ENCODE assay signal across 7 cellular contexts in the genomic region with DNA sequence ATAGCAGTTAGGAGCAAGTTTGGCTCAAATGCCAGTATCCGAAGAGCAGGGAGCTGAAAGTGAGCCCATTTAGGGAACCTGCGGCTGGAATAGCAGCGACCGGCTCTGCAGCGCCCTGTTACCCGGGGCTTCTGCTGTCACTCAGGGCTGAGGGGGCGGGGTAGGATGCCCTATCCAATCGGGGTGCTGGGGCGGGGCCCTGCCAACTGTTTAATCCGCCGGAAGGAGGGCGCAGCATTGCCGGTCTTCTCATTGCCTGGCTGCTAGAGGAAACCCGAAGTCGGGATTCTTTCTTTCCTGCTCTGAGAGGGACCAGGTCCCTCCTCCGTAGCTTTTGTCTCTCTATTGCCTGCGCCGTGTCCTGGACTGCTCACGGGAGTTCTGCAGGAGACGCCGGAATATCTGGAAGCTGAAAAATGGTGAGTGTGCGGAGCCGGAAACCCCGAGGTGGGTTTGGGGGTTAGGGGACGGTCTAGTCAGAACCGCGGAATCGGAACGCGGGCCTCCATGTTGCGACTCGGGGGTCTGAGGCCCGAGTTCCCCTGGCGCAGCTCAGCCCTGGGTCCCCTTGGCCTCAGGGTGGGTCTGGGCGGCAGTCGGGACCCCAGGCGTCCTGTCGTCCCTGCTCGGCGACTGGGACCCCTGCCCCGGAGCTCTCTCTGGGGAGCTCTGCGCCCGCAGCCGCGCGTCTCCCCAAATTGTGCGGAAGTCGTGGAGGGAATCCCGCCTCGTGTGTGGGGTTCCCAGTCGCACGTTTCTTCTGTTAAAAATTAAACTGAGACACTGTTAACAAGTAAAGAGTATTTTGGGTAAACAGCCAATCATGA. TPM values are rescaled to one million over a fixed set of nuclear protein-coding genes. Genes with fewer than 3 reads are reported as not detected.
DNase-seq lines count a peak whose midpoint lies in the region; ATAC-seq and TF ChIP-seq lines count a peak whose summit lies in the region.

No MANE protein-coding gene starts in this region.

- H3K4me1 Mint-ChIP-seq in chondrocyte (ENCODE audit: low read depth): peaks cover 13% of the 10 kb centered on the region

- no peaks in the 10 kb centered on the region for H3K36me3 Mint-ChIP-seq in chondrocyte (ENCODE audit: low read depth)

- peak; percentile 77 for TF ChIP-seq POLR2A in GM18526 (IDR thresholded peaks at IDR 0.05; ENCODE audit: extremely low read depth, insufficient read length)

- H3K27ac Mint-ChIP-seq in chondrocyte (ENCODE audit: unreplicated experiment): peak overlapping the region; percentile 98

- DNase-seq in NCI-H446 (lab: John Stamatoyannopoulos, UW) (peak; percentile 86 to 93), chondrocyte (ENCODE audit: low spot score) (peak; percentile 98), left colon (peak; percentile 98 to 99)
- peak; percentile 83 for DNase-seq in activated CD4-positive, alpha-beta T cell treated with anti-CD3 and anti-CD28 coated beads for 1 hour
- DNase-seq in stimulated activated CD4-positive, alpha-beta T cell treated with anti-CD3 and anti-CD28 coated beads, Interleukin-1b, Interleukin-23, amount 100 ng/mL, for 24 hours (ENCODE audit: low read depth in 4 of 4, low spot score in 1 of 4): peak; percentile 82 to 96 (median 90)

- no peaks in the 10 kb centered on the region for H3K27me3 Mint-ChIP-seq in chondrocyte (ENCODE audit: low read depth)

- H3K9me3 Mint-ChIP-seq in chondrocyte (ENCODE audit: low read depth): peaks cover 3% of the 10 kb centered on the region

- peak overlapping the region; percentile 98 for H3K4me3 Mint-ChIP-seq in chondrocyte (ENCODE audit: unreplicated experiment)

- TF ChIP-seq CTCF in chondrocyte (IDR thresholded peaks at IDR 0.05): no peak

- ATAC-seq in HG03108 (IDR thresholded peaks at IDR 0.05; ENCODE audit: unreplicated experiment): peak; percentile 76
- ATAC-seq in left colon: peak; percentile 99

- intact Hi-C loops in left colon (cut with DNase I, micrococcal nuclease): loop anchor here in 1 of 2 donors (5.0 kb wide), 1 partner anchor 190 kb away; a partner anchor contains a TSS

RNA-seq across cellular contexts. Expression of a gene that starts 22.8 kb away (rescaled TPM):
- total RNA-seq in chondrocyte (1.1 to 3.5 TPM (median 2.7 TPM) in 3 replicates), left colon (1 to 10 TPM; 6.0 to 7.8 TPM)

RNA-seq across cellular contexts. Expression of a gene that starts 47.9 kb away (rescaled TPM):
- total RNA-seq in chondrocyte: 4.1 to 6.8 TPM (median 6.0 TPM) in 3 replicates
- total RNA-seq in left colon: 1 to 10 TPM; 2.3 to 2.7 TPM

Comparison
In these comparisons a context has a peak if more than half of its experiments do, and no peak if none do; other contexts are left out.
1. Peak in every context shown above with its lines: DNase-seq and ATAC-seq.